Comparison of ENCODE assay signal across 17 cellular contexts in the genomic region with DNA sequence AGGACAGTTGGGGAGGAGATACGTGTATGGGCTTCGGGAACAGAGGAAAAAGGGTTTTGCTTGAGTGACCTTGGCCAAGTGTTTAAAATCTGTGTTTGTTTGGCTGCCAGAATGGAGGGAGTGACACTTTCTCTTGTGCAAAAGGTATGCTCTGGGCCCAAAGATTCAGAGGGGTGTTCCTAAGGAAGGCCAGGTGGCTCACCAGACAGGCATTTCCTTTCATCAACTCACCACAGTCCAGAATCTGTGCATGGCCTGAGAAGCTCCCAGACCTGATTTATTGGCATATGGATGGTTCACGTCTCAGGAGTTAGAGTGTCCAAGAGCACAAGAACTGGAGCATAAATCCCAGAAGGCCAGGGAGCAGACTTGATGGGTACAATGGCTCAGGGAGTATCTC.
"Had no signal": no experiment of that assay in that cellular context is flagged by ENCODE, and none has a peak within 500 bp of the region (broad histone marks: within the 10 kb centered on the region; RNA-seq: fewer than 3 reads in every experiment).

No MANE protein-coding gene starts in this region.

- H3K9me3 Mint-ChIP-seq: activated naive CD4-positive, alpha-beta T cell treated with anti-CD3 and anti-CD28 coated beads for 36 hours; activated T-helper 17 cell treated with anti-CD3 and anti-CD28 coated beads, Interleukin-2, amount 50 U/mL, for 72 hours; dendritic cell treated with granulocyte-macrophage colony-stimulating factor and Interleukin-4, amounts not matched to agents 40 ng/mL and 50 ng/mL, for 4 days; endodermal cell; stimulated activated naive B cell treated with anti-CD40 and anti-IgM and Interleukin-4, amounts not matched to agents 10 μg/mL and 1 μg/mL and 100 μg/mL, for 72 hours had no signal

- H3K4me3 ChIP-seq: esophagus squamous epithelium, heart right ventricle, lower lobe of right lung, transverse colon had no signal

- H3K27ac ChIP-seq: esophagus squamous epithelium, heart right ventricle, lower lobe of right lung, transverse colon had no signal

- H3K9me3 ChIP-seq: esophagus squamous epithelium, heart right ventricle, lower lobe of right lung, transverse colon had no signal

- H3K4me1 Mint-ChIP-seq: activated T-helper 17 cell treated with anti-CD3 and anti-CD28 coated beads, Interleukin-2, amount 50 U/mL, for 72 hours had no signal

- H3K27ac Mint-ChIP-seq: activated naive CD4-positive, alpha-beta T cell treated with anti-CD3 and anti-CD28 coated beads for 36 hours; activated T-helper 17 cell treated with anti-CD3 and anti-CD28 coated beads, Interleukin-2, amount 50 U/mL, for 72 hours; dendritic cell treated with granulocyte-macrophage colony-stimulating factor and Interleukin-4, amounts not matched to agents 40 ng/mL and 50 ng/mL, for 4 days; endodermal cell; stimulated activated naive B cell treated with anti-CD40 and anti-IgM and Interleukin-4, amounts not matched to agents 10 μg/mL and 1 μg/mL and 100 μg/mL, for 72 hours; T-helper 17 cell had no signal

- H3K36me3 Mint-ChIP-seq: stimulated activated naive B cell treated with anti-CD40 and anti-IgM and Interleukin-4, amounts not matched to agents 10 μg/mL and 1 μg/mL and 100 μg/mL, for 72 hours had no signal

- ATAC-seq: activated T-helper 17 cell treated with anti-CD3 and anti-CD28 coated beads, Interleukin-2, amount 50 U/mL, for 72 hours; lower lobe of right lung; right cardiac atrium; stimulated activated naive B cell treated with anti-CD40 and anti-IgM and Interleukin-4, amounts not matched to agents 10 μg/mL and 1 μg/mL and 100 μg/mL, for 72 hours; T-helper 17 cell had no signal

- H3K27me3 ChIP-seq: transverse colon had no signal

- H3K4me3 Mint-ChIP-seq: activated naive CD4-positive, alpha-beta T cell treated with anti-CD3 and anti-CD28 coated beads for 36 hours; activated T-helper 17 cell treated with anti-CD3 and anti-CD28 coated beads, Interleukin-2, amount 50 U/mL, for 72 hours; dendritic cell treated with granulocyte-macrophage colony-stimulating factor and Interleukin-4, amounts not matched to agents 40 ng/mL and 50 ng/mL, for 4 days; endodermal cell; stimulated activated naive B cell treated with anti-CD40 and anti-IgM and Interleukin-4, amounts not matched to agents 10 μg/mL and 1 μg/mL and 100 μg/mL, for 72 hours; T-helper 17 cell had no signal

- DNase-seq: activated CD4-positive, alpha-beta T cell treated with anti-CD3 and anti-CD28 coated beads, Interleukin-2, amount 50 U/mL, for 1 hour; activated naive CD4-positive, alpha-beta T cell treated with anti-CD3 and anti-CD28 coated beads for 36 hours; activated T-cell treated with anti-CD3 and anti-CD28 coated beads for 4 hours; endodermal cell; esophagus squamous epithelium; foreskin melanocyte; heart right ventricle; kidney glomerular epithelial cell; lower lobe of right lung; midbrain; right cardiac atrium; stimulated activated CD4-positive, alpha-beta T cell treated with anti-CD3 and anti-CD28 coated beads, Interleukin-1b, Interleukin-23, amount 100 ng/mL, for 48 hours; stimulated activated naive B cell treated with anti-CD40 and anti-IgM and Interleukin-4, amounts not matched to agents 10 μg/mL and 1 μg/mL and 100 μg/mL, for 72 hours; T-helper 17 cell; transverse colon had no signal

- H3K36me3 ChIP-seq: esophagus squamous epithelium, heart right ventricle, lower lobe of right lung, transverse colon had no signal
